22 cellular contexts compared by ENCODE assay signal in genomic region chr22:40065981-40066380, GRCh38.
"Had no signal": no experiment of that assay in that cellular context is flagged by ENCODE, and none has a peak within 500 bp of the region (broad histone marks: within the 10 kb centered on the region; RNA-seq: fewer than 3 reads in every experiment).

No MANE protein-coding gene starts in this region.

- H3K4me3 Mint-ChIP-seq: activated CD4-positive, alpha-beta T cell treated with anti-CD3 and anti-CD28 coated beads for 36 hours; activated naive CD4-positive, alpha-beta T cell treated with anti-CD3 and anti-CD28 coated beads, Interleukin-2, amount 10 ng/mL, durations not matched to agents 7 days and 5 days; nephron progenitor cell had no signal

- H3K27ac ChIP-seq: hepatocyte, left lung, right lobe of liver, SJSA1, skin epidermis, tibial artery had no signal

- H3K36me3 ChIP-seq: left lung, right lobe of liver, SJSA1, tibial artery had no signal

- H3K4me3 ChIP-seq: hepatocyte, left lung, right lobe of liver, SJSA1, skin epidermis, tibial artery had no signal

- H3K9me3 ChIP-seq: left lung, right lobe of liver, SJSA1, tibial artery had no signal

- ATAC-seq: activated CD4-positive, alpha-beta T cell treated with anti-CD3 and anti-CD28 coated beads for 36 hours; esophagus mucosa; left lung; right lobe of liver had no signal

- H3K4me1 Mint-ChIP-seq: nephron progenitor cell had no signal

- H3K4me1 ChIP-seq: SJSA1 had no signal

- H3K27me3 Mint-ChIP-seq: activated CD4-positive, alpha-beta T cell treated with anti-CD3 and anti-CD28 coated beads for 36 hours; activated naive CD4-positive, alpha-beta T cell treated with anti-CD3 and anti-CD28 coated beads, Interleukin-2, amount 10 ng/mL, durations not matched to agents 7 days and 5 days had no signal

- H3K9me3 Mint-ChIP-seq: activated naive CD4-positive, alpha-beta T cell treated with anti-CD3 and anti-CD28 coated beads, Interleukin-2, amount 10 ng/mL, durations not matched to agents 7 days and 5 days; activated T-helper 2 cell treated with anti-CD3 and anti-CD28 coated beads, Interferon-gamma antibody, Interleukin-2, Interleukin-4, amounts not matched to agents 10 μg/mL and 5 μg/mL and 100 μg/mL, durations not matched to agents 14 hours and 24 hours and 36 hours; immature natural killer cell; nephron progenitor cell had no signal

- H3K36me3 Mint-ChIP-seq: immature natural killer cell had no signal

- DNase-seq: activated CD4-positive, alpha-beta T cell treated with anti-CD3 and anti-CD28 coated beads for 36 hours; activated CD4-positive, alpha-beta T cell treated with anti-CD3 and anti-CD28 coated beads, Interleukin-2, amount 50 U/mL, for 48 hours; activated naive CD4-positive, alpha-beta T cell treated with anti-CD3 and anti-CD28 coated beads, Interleukin-2, amount 10 ng/mL, durations not matched to agents 7 days and 5 days; central memory CD4-positive, alpha-beta T cell; effector memory CD4-positive, alpha-beta T cell; glutamatergic neuron; immature natural killer cell; left lung; mammary epithelial cell; midbrain; nephron progenitor cell; right lobe of liver; stimulated activated CD4-positive, alpha-beta T cell treated with anti-CD3 and anti-CD28 coated beads, Interleukin-2, amount 100 ng/mL, for 24 hours; stimulated activated naive CD4-positive, alpha-beta T cell; T-helper 1 cell; T-helper 9 cell; tibial artery had no signal

- H3K27ac Mint-ChIP-seq: activated naive CD4-positive, alpha-beta T cell treated with anti-CD3 and anti-CD28 coated beads, Interleukin-2, amount 10 ng/mL, durations not matched to agents 7 days and 5 days; activated T-helper 2 cell treated with anti-CD3 and anti-CD28 coated beads, Interferon-gamma antibody, Interleukin-2, Interleukin-4, amounts not matched to agents 10 μg/mL and 5 μg/mL and 100 μg/mL, durations not matched to agents 14 hours and 24 hours and 36 hours; nephron progenitor cell had no signal

- H3K27me3 ChIP-seq: hepatocyte, left lung, right lobe of liver, tibial artery had no signal
